Comparison of ENCODE assay signal across 3 cellular contexts in genomic region chrX:83997781-83998180, GRCh38.
"Had no signal": no experiment of that assay in that cellular context is flagged by ENCODE, and none has a peak within 500 bp of the region (broad histone marks: within the 10 kb centered on the region; RNA-seq: fewer than 3 reads in every experiment).

No MANE protein-coding gene starts in this region.

- H3K4me3 ChIP-seq: GM12878 had no signal

- ATAC-seq: GM12878 had no signal

- DNase-seq: GDM1, GF-D8 had no signal
